In the genomic region with DNA sequence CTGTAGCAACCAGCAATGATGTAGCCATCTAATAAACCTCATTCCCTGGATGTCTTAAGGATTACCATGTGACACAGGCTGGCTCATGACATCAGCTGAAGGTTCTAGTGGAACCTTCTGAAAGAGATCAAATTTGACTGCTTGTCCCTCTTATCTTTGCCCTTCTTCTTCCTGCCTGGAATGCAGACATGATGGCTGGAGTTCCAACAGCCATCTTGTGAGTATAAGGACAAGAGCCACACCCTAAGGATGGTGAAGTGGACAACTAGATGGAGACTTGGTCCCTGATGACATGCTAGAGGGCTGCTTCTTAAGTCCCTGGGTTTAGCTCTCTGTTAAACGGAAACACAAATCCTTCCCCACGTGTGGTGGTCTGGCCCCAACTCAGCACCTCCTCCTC, we compare ENCODE assay signal across 37 cellular contexts. TPM values are rescaled to one million over a fixed set of nuclear protein-coding genes. Genes with fewer than 3 reads are reported as not detected.
"Had no signal": no experiment of that assay in that cellular context is flagged by ENCODE, and none has a peak within 500 bp of the region (broad histone marks: within the 10 kb centered on the region; RNA-seq: fewer than 3 reads in every experiment).

No MANE protein-coding gene starts in this region.

- H3K4me1 ChIP-seq: adrenal gland had no signal

- H3K4me3 ChIP-seq: adrenal gland, body of pancreas, esophagus squamous epithelium had no signal

- ATAC-seq: activated CD4-positive, alpha-beta T cell treated with anti-CD3 and anti-CD28 coated beads for 36 hours; activated CD8-positive, alpha-beta memory T cell treated with anti-CD3 and anti-CD28 coated beads, Interleukin-2, amount 10 ng/mL, durations not matched to agents 7 days and 5 days; activated CD8-positive, alpha-beta T cell treated with anti-CD3 and anti-CD28 coated beads, Interleukin-2, amount 10 ng/mL, durations not matched to agents 7 days and 5 days; activated naive CD8-positive, alpha-beta T cell treated with anti-CD3 and anti-CD28 coated beads, Interleukin-2, amount 50 U/mL, for 24 hours; body of pancreas had no signal

- H3K27ac Mint-ChIP-seq: activated CD4-positive, alpha-beta memory T cell treated with anti-CD3 and anti-CD28 coated beads for 36 hours; activated CD4-positive, alpha-beta T cell treated with anti-CD3 and anti-CD28 coated beads for 36 hours; activated CD4-positive, alpha-beta T cell treated with anti-CD3 and anti-CD28 coated beads, Interleukin-2, amount 10 ng/mL, durations not matched to agents 24 days and 14 days; activated CD8-positive, alpha-beta memory T cell treated with anti-CD3 and anti-CD28 coated beads, Interleukin-2, amount 10 ng/mL, durations not matched to agents 7 days and 5 days; activated CD8-positive, alpha-beta T cell treated with anti-CD3 and anti-CD28 coated beads, Interleukin-2, amount 10 ng/mL, durations not matched to agents 7 days and 5 days; activated naive CD4-positive, alpha-beta T cell treated with anti-CD3 and anti-CD28 coated beads for 36 hours; activated naive CD4-positive, alpha-beta T cell treated with anti-CD3 and anti-CD28 coated beads, Interleukin-2, amount 50 U/mL, for 24 hours; activated naive CD8-positive, alpha-beta T cell treated with anti-CD3 and anti-CD28 coated beads for 36 hours; activated naive CD8-positive, alpha-beta T cell treated with anti-CD3 and anti-CD28 coated beads, Interleukin-2, amount 50 U/mL, for 24 hours; activated T-helper 1 cell treated with anti-CD3 and anti-CD28 coated beads, Interleukin-12 subunit alpha, Interleukin-12 subunit beta, Interleukin-2, Interleukin-4 antibody, amounts not matched to agents 30 ng/mL and 10 ng/mL and 1 ng/mL, durations not matched to agents 14 hours and 24 hours and 36 hours; activated T-helper 2 cell treated with anti-CD3 and anti-CD28 coated beads, Interferon-gamma antibody, Interleukin-2, Interleukin-4, amounts not matched to agents 10 μg/mL and 5 μg/mL and 100 μg/mL, durations not matched to agents 14 hours and 24 hours and 36 hours had no signal

- FAIRE-seq: colon, endometrium, endothelial cell of umbilical vein, frontal cortex had no signal

- H3K36me3 ChIP-seq: adrenal gland, esophagus squamous epithelium had no signal

- H3K27me3 Mint-ChIP-seq: activated CD4-positive, alpha-beta memory T cell treated with anti-CD3 and anti-CD28 coated beads for 36 hours; activated CD4-positive, alpha-beta T cell treated with anti-CD3 and anti-CD28 coated beads for 36 hours; activated CD8-positive, alpha-beta memory T cell treated with anti-CD3 and anti-CD28 coated beads, Interleukin-2, amount 10 ng/mL, durations not matched to agents 7 days and 5 days; activated naive CD4-positive, alpha-beta T cell treated with anti-CD3 and anti-CD28 coated beads, Interleukin-2, amount 50 U/mL, for 24 hours; activated naive CD8-positive, alpha-beta T cell treated with anti-CD3 and anti-CD28 coated beads for 36 hours; activated naive CD8-positive, alpha-beta T cell treated with anti-CD3 and anti-CD28 coated beads, Interleukin-2, amount 50 U/mL, for 24 hours had no signal

- H3K4me1 Mint-ChIP-seq: activated CD8-positive, alpha-beta memory T cell treated with anti-CD3 and anti-CD28 coated beads, Interleukin-2, amount 10 ng/mL, durations not matched to agents 7 days and 5 days had no signal

- H3K27me3 ChIP-seq: adrenal gland, body of pancreas, esophagus squamous epithelium had no signal

- H3K27ac ChIP-seq: adrenal gland, body of pancreas, epithelial cell of prostate had no signal

- DNase-seq: activated CD4-positive, alpha-beta memory T cell treated with anti-CD3 and anti-CD28 coated beads for 36 hours; activated CD4-positive, alpha-beta T cell treated with anti-CD3 and anti-CD28 coated beads for 36 hours; activated CD4-positive, alpha-beta T cell treated with anti-CD3 and anti-CD28 coated beads, Interleukin-2, amount 10 ng/mL, durations not matched to agents 24 days and 14 days; activated CD4-positive, CD25-positive, alpha-beta regulatory T cell; activated CD4-positive, CD25-positive, alpha-beta regulatory T cell treated with anti-CD3 and anti-CD28 coated beads, Interleukin-2, amount 50 U/mL, for 72 hours; activated CD8-positive, alpha-beta memory T cell treated with anti-CD3 and anti-CD28 coated beads, Interleukin-2, amount 10 ng/mL, durations not matched to agents 7 days and 5 days; activated CD8-positive, alpha-beta memory T cell treated with anti-CD3 and anti-CD28 coated beads, Interleukin-2, amount 50 U/mL, for 4 hours; activated CD8-positive, alpha-beta T cell treated with anti-CD3 and anti-CD28 coated beads, Interleukin-2, amount 10 ng/mL, durations not matched to agents 7 days and 5 days; activated effector memory CD4-positive, alpha-beta T cell treated with anti-CD3 and anti-CD28 coated beads, Interleukin-2, amount 50 U/mL, for 16 hours; activated naive CD4-positive, alpha-beta T cell treated with anti-CD3 and anti-CD28 coated beads for 36 hours; activated naive CD8-positive, alpha-beta T cell treated with anti-CD3 and anti-CD28 coated beads for 36 hours; activated naive CD8-positive, alpha-beta T cell treated with anti-CD3 and anti-CD28 coated beads, Interleukin-2, amount 50 U/mL, for 24 hours; activated T-cell treated with anti-CD3 and anti-CD28 coated beads, Interleukin-2, amount 50 U/mL, for 1 hour; activated T-cell treated with anti-CD3 and anti-CD28 coated beads, Interleukin-2, amount 50 U/mL, for 48 hours; adrenal gland; amygdala; aorta; body of pancreas; caudate nucleus; cortex of kidney; dermis blood vessel endothelial cell; effector CD4-positive, alpha-beta T cell; esophagus squamous epithelium; foreskin fibroblast; head of caudate nucleus; T-helper 1 cell; T-helper 2 cell had no signal

- H3K9me3 ChIP-seq: adrenal gland, body of pancreas, esophagus squamous epithelium had no signal

- H3K4me3 Mint-ChIP-seq: activated CD4-positive, alpha-beta memory T cell treated with anti-CD3 and anti-CD28 coated beads for 36 hours; activated CD4-positive, alpha-beta T cell treated with anti-CD3 and anti-CD28 coated beads for 36 hours; activated CD4-positive, alpha-beta T cell treated with anti-CD3 and anti-CD28 coated beads, Interleukin-2, amount 10 ng/mL, durations not matched to agents 24 days and 14 days; activated CD8-positive, alpha-beta memory T cell treated with anti-CD3 and anti-CD28 coated beads, Interleukin-2, amount 10 ng/mL, durations not matched to agents 7 days and 5 days; activated CD8-positive, alpha-beta T cell treated with anti-CD3 and anti-CD28 coated beads, Interleukin-2, amount 10 ng/mL, durations not matched to agents 7 days and 5 days; activated naive CD4-positive, alpha-beta T cell treated with anti-CD3 and anti-CD28 coated beads for 36 hours; activated naive CD4-positive, alpha-beta T cell treated with anti-CD3 and anti-CD28 coated beads, Interleukin-2, amount 50 U/mL, for 24 hours; activated naive CD8-positive, alpha-beta T cell treated with anti-CD3 and anti-CD28 coated beads for 36 hours; activated naive CD8-positive, alpha-beta T cell treated with anti-CD3 and anti-CD28 coated beads, Interleukin-2, amount 50 U/mL, for 24 hours; activated T-helper 1 cell treated with anti-CD3 and anti-CD28 coated beads, Interleukin-12 subunit alpha, Interleukin-12 subunit beta, Interleukin-2, Interleukin-4 antibody, amounts not matched to agents 30 ng/mL and 10 ng/mL and 1 ng/mL, durations not matched to agents 14 hours and 24 hours and 36 hours had no signal

- H3K36me3 Mint-ChIP-seq: activated CD4-positive, alpha-beta memory T cell treated with anti-CD3 and anti-CD28 coated beads for 36 hours; activated CD8-positive, alpha-beta memory T cell treated with anti-CD3 and anti-CD28 coated beads, Interleukin-2, amount 10 ng/mL, durations not matched to agents 7 days and 5 days; activated naive CD4-positive, alpha-beta T cell treated with anti-CD3 and anti-CD28 coated beads, Interleukin-2, amount 50 U/mL, for 24 hours had no signal

RNA-seq across cellular contexts. Expression of a gene that starts 37.6 kb away (rescaled TPM):
- total RNA-seq: dermis blood vessel endothelial cell, endothelial cell of umbilical vein had no signal

RNA-seq across cellular contexts. Expression of a gene that starts 52.1 kb away (rescaled TPM):
- total RNA-seq: activated CD4-positive, alpha-beta memory T cell treated with anti-CD3 and anti-CD28 coated beads for 36 hours; activated CD4-positive, alpha-beta T cell treated with anti-CD3 and anti-CD28 coated beads for 36 hours; activated CD4-positive, alpha-beta T cell treated with anti-CD3 and anti-CD28 coated beads, Interleukin-2, amount 10 ng/mL, durations not matched to agents 24 days and 14 days; activated CD8-positive, alpha-beta memory T cell treated with anti-CD3 and anti-CD28 coated beads for 36 hours; activated CD8-positive, alpha-beta T cell treated with anti-CD3 and anti-CD28 coated beads, Interleukin-2, amount 10 ng/mL, durations not matched to agents 7 days and 5 days; activated naive CD4-positive, alpha-beta T cell treated with anti-CD3 and anti-CD28 coated beads for 36 hours; activated naive CD8-positive, alpha-beta T cell treated with anti-CD3 and anti-CD28 coated beads for 36 hours; activated T-helper 1 cell treated with anti-CD3 and anti-CD28 coated beads, Interleukin-12 subunit alpha, Interleukin-12 subunit beta, Interleukin-2, Interleukin-4 antibody, amounts not matched to agents 30 ng/mL and 10 ng/mL and 1 ng/mL, durations not matched to agents 14 hours and 24 hours and 36 hours; adrenal gland; dermis blood vessel endothelial cell; endothelial cell of umbilical vein; esophagus squamous epithelium; frontal cortex had no signal
- polyA plus RNA-seq: adrenal gland, aorta, endothelial cell of umbilical vein, esophagus had no signal
